In genomic region chr4:2643555-2643954, GRCh38 we compare ENCODE assay signal across 22 cellular contexts.
DNase-seq lines count a peak whose midpoint lies in the region; ATAC-seq and TF ChIP-seq lines count a peak whose summit lies in the region.
"Had no signal": no experiment of that assay in that cellular context is flagged by ENCODE, and none has a peak within 500 bp of the region (broad histone marks: within the 10 kb centered on the region; RNA-seq: fewer than 3 reads in every experiment).

No MANE protein-coding gene starts in this region.

- peak; percentile 52 for DNase-seq in G401 (ENCODE audit: low spot score)
- DNase-seq in activated T-helper 1 cell treated with anti-CD3 and anti-CD28 coated beads, Interleukin-12 subunit alpha, Interleukin-12 subunit beta, Interleukin-2, Interleukin-4 antibody, amounts not matched to agents 30 ng/mL and 10 ng/mL and 1 ng/mL, durations not matched to agents 14 hours and 24 hours and 36 hours (ENCODE audit: low spot score) = no peak
- peak; percentile 6 for DNase-seq in lower lobe of right lung
- DNase-seq in suprapubic skin (ENCODE audit: low spot score in 2 of 2) = peak; percentile 25 to 53
- no peak for DNase-seq in stimulated activated naive CD8-positive, alpha-beta T cell treated with anti-CD3 and anti-CD28 coated beads, Interleukin-15, amount 100 ng/mL, for 72 hours
- no peak for DNase-seq in stimulated activated naive B cell treated with anti-CD40 and anti-IgM and Interleukin-4, amounts not matched to agents 10 μg/mL and 1 μg/mL and 100 μg/mL, for 72 hours
- DNase-seq: CD4-positive, CD25-positive, alpha-beta regulatory T cell; GM23248; H9; Kasumi-1; NCI-H1092 treated with DMSO at 0.1 percent for 48 hours; NCI-H1436; NCI-H187; NCI-H2081 treated with DMSO at 0.1 percent for 48 hours; NCI-H446; NCI-H82; SHP77 had no signal

- H3K27ac ChIP-seq in lower lobe of right lung (no peak overlapping the region), suprapubic skin (no peak overlapping the region)
- H3K27ac ChIP-seq: BLaER1, GM23248, RWPE1 had no signal

- WGBS in suprapubic skin = 94% methylated on average over 5 of the region's 5 CpGs

- H3K9me3 Mint-ChIP-seq in activated T-helper 1 cell treated with anti-CD3 and anti-CD28 coated beads, Interleukin-12 subunit alpha, Interleukin-12 subunit beta, Interleukin-2, Interleukin-4 antibody, amounts not matched to agents 30 ng/mL and 10 ng/mL and 1 ng/mL, durations not matched to agents 14 hours and 24 hours and 36 hours = no peaks in the 10 kb centered on the region
- no peaks in the 10 kb centered on the region for H3K9me3 Mint-ChIP-seq in stimulated activated naive CD8-positive, alpha-beta T cell treated with anti-CD3 and anti-CD28 coated beads, Interleukin-15, amount 100 ng/mL, for 72 hours
- no peaks in the 10 kb centered on the region for H3K9me3 Mint-ChIP-seq in stimulated activated naive B cell treated with anti-CD40 and anti-IgM and Interleukin-4, amounts not matched to agents 10 μg/mL and 1 μg/mL and 100 μg/mL, for 72 hours
- H3K9me3 Mint-ChIP-seq: CD4-positive, CD25-positive, alpha-beta regulatory T cell; H9 had no signal

- TF ChIP-seq CTCF in lower lobe of right lung (IDR thresholded peaks at IDR 0.05) (no peak), suprapubic skin (IDR thresholded peaks at IDR 0.05) (no peak)

- no peak for ATAC-seq in lower lobe of right lung
- no peak for ATAC-seq in stimulated activated naive CD8-positive, alpha-beta T cell treated with anti-CD3 and anti-CD28 coated beads, Interleukin-15, amount 100 ng/mL, for 72 hours
- ATAC-seq in HG02642 (IDR thresholded peaks at IDR 0.05; ENCODE audit: poor library complexity, unreplicated experiment) = no peak
- no peak for ATAC-seq in stimulated activated naive B cell treated with anti-CD40 and anti-IgM and Interleukin-4, amounts not matched to agents 10 μg/mL and 1 μg/mL and 100 μg/mL, for 72 hours (replicated peaks)
- ATAC-seq: K562, Panc1 had no signal

- TF ChIP-seq EP300 in suprapubic skin (IDR thresholded peaks at IDR 0.05) = no peak

- H3K36me3 ChIP-seq in lower lobe of right lung (peaks cover 81% of the 10 kb centered on the region), suprapubic skin (peaks cover 72% of the 10 kb centered on the region)

- H3K36me3 Mint-ChIP-seq in activated T-helper 1 cell treated with anti-CD3 and anti-CD28 coated beads, Interleukin-12 subunit alpha, Interleukin-12 subunit beta, Interleukin-2, Interleukin-4 antibody, amounts not matched to agents 30 ng/mL and 10 ng/mL and 1 ng/mL, durations not matched to agents 14 hours and 24 hours and 36 hours (ENCODE audit: low read depth) = peaks cover 25% of the 10 kb centered on the region
- H3K36me3 Mint-ChIP-seq in stimulated activated naive B cell treated with anti-CD40 and anti-IgM and Interleukin-4, amounts not matched to agents 10 μg/mL and 1 μg/mL and 100 μg/mL, for 72 hours = peaks cover 24 to 63% of the 10 kb centered on the region in 2 donors

- H3K4me1 Mint-ChIP-seq in activated T-helper 1 cell treated with anti-CD3 and anti-CD28 coated beads, Interleukin-12 subunit alpha, Interleukin-12 subunit beta, Interleukin-2, Interleukin-4 antibody, amounts not matched to agents 30 ng/mL and 10 ng/mL and 1 ng/mL, durations not matched to agents 14 hours and 24 hours and 36 hours (ENCODE audit: low read depth) = no peaks in the 10 kb centered on the region
- no peaks in the 10 kb centered on the region for H3K4me1 Mint-ChIP-seq in stimulated activated naive CD8-positive, alpha-beta T cell treated with anti-CD3 and anti-CD28 coated beads, Interleukin-15, amount 100 ng/mL, for 72 hours
- H3K4me1 Mint-ChIP-seq in stimulated activated naive B cell treated with anti-CD40 and anti-IgM and Interleukin-4, amounts not matched to agents 10 μg/mL and 1 μg/mL and 100 μg/mL, for 72 hours = peaks cover 0 to 2% of the 10 kb centered on the region in 2 donors
- H3K4me1 Mint-ChIP-seq: CD4-positive, CD25-positive, alpha-beta regulatory T cell had no signal

- H3K4me3 ChIP-seq in lower lobe of right lung = no peak overlapping the region
- no peak overlapping the region for H3K4me3 ChIP-seq in suprapubic skin
- H3K4me3 ChIP-seq: BLaER1, GM23248, K562 had no signal

- H3K4me3 Mint-ChIP-seq in activated T-helper 1 cell treated with anti-CD3 and anti-CD28 coated beads, Interleukin-12 subunit alpha, Interleukin-12 subunit beta, Interleukin-2, Interleukin-4 antibody, amounts not matched to agents 30 ng/mL and 10 ng/mL and 1 ng/mL, durations not matched to agents 14 hours and 24 hours and 36 hours = no peak overlapping the region
- no peak overlapping the region for H3K4me3 Mint-ChIP-seq in stimulated activated naive CD8-positive, alpha-beta T cell treated with anti-CD3 and anti-CD28 coated beads, Interleukin-15, amount 100 ng/mL, for 72 hours
- H3K4me3 Mint-ChIP-seq in stimulated activated naive B cell treated with anti-CD40 and anti-IgM and Interleukin-4, amounts not matched to agents 10 μg/mL and 1 μg/mL and 100 μg/mL, for 72 hours = no peak overlapping the region
- H3K4me3 Mint-ChIP-seq: CD4-positive, CD25-positive, alpha-beta regulatory T cell; H9 had no signal

- TF ChIP-seq POLR2A in suprapubic skin (IDR thresholded peaks at IDR 0.05) = no peak

- no peaks in the 10 kb centered on the region for H3K9me3 ChIP-seq in lower lobe of right lung
- no peaks in the 10 kb centered on the region for H3K9me3 ChIP-seq in suprapubic skin

- H3K27me3 ChIP-seq in lower lobe of right lung (ENCODE audit: low read depth) (no peaks in the 10 kb centered on the region), suprapubic skin (no peaks in the 10 kb centered on the region)
- H3K27me3 ChIP-seq: BLaER1 had no signal

- H3K27ac Mint-ChIP-seq in activated T-helper 1 cell treated with anti-CD3 and anti-CD28 coated beads, Interleukin-12 subunit alpha, Interleukin-12 subunit beta, Interleukin-2, Interleukin-4 antibody, amounts not matched to agents 30 ng/mL and 10 ng/mL and 1 ng/mL, durations not matched to agents 14 hours and 24 hours and 36 hours = peak overlapping the region; percentile 7
- H3K27ac Mint-ChIP-seq in stimulated activated naive CD8-positive, alpha-beta T cell treated with anti-CD3 and anti-CD28 coated beads, Interleukin-15, amount 100 ng/mL, for 72 hours = peak overlapping the region in 1 of 2 donors; percentile 0
- no peak overlapping the region for H3K27ac Mint-ChIP-seq in stimulated activated naive B cell treated with anti-CD40 and anti-IgM and Interleukin-4, amounts not matched to agents 10 μg/mL and 1 μg/mL and 100 μg/mL, for 72 hours

- no peaks in the 10 kb centered on the region for H3K27me3 Mint-ChIP-seq in activated T-helper 1 cell treated with anti-CD3 and anti-CD28 coated beads, Interleukin-12 subunit alpha, Interleukin-12 subunit beta, Interleukin-2, Interleukin-4 antibody, amounts not matched to agents 30 ng/mL and 10 ng/mL and 1 ng/mL, durations not matched to agents 14 hours and 24 hours and 36 hours (ENCODE audit: insufficient read depth)
- H3K27me3 Mint-ChIP-seq in stimulated activated naive CD8-positive, alpha-beta T cell treated with anti-CD3 and anti-CD28 coated beads, Interleukin-15, amount 100 ng/mL, for 72 hours = no peaks in the 10 kb centered on the region
- no peaks in the 10 kb centered on the region for H3K27me3 Mint-ChIP-seq in stimulated activated naive B cell treated with anti-CD40 and anti-IgM and Interleukin-4, amounts not matched to agents 10 μg/mL and 1 μg/mL and 100 μg/mL, for 72 hours
- H3K27me3 Mint-ChIP-seq: CD4-positive, CD25-positive, alpha-beta regulatory T cell had no signal

- in situ Hi-C loops in G401 (cut with HindIII; ENCODE audit: low sequenced_read_pairs) = no loop called here

- intact Hi-C loops in activated T-helper 1 cell treated with anti-CD3 and anti-CD28 coated beads, Interleukin-12 subunit alpha, Interleukin-12 subunit beta, Interleukin-2, Interleukin-4 antibody, amounts not matched to agents 30 ng/mL and 10 ng/mL and 1 ng/mL, durations not matched to agents 14 hours and 24 hours and 36 hours (cut with micrococcal nuclease) = no loop called here
- intact Hi-C loops in lower lobe of right lung (cut with DNase I) = no loop called here

- H3K4me1 ChIP-seq in lower lobe of right lung (no peaks in the 10 kb centered on the region), suprapubic skin (no peaks in the 10 kb centered on the region)
- H3K4me1 ChIP-seq: BLaER1 had no signal

Comparison
In these comparisons a context has a peak if more than half of its experiments do, and no peak if none do; other contexts are left out.
1. DNase-seq: peak in G401 (single experiment), lower lobe of right lung (single experiment) and suprapubic skin (2 of 2); none in activated T-helper 1 cell treated with anti-CD3 and anti-CD28 coated beads, Interleukin-12 subunit alpha, Interleukin-12 subunit beta, Interleukin-2, Interleukin-4 antibody, amounts not matched to agents 30 ng/mL and 10 ng/mL and 1 ng/mL, durations not matched to agents 14 hours and 24 hours and 36 hours (single experiment), stimulated activated naive CD8-positive, alpha-beta T cell treated with anti-CD3 and anti-CD28 coated beads, Interleukin-15, amount 100 ng/mL, for 72 hours (0 of 2) and stimulated activated naive B cell treated with anti-CD40 and anti-IgM and Interleukin-4, amounts not matched to agents 10 μg/mL and 1 μg/mL and 100 μg/mL, for 72 hours (single experiment).